7 cellular contexts compared by ENCODE assay signal in genomic region chr14:81533212-81533535, GRCh38. TPM values are rescaled to one million over a fixed set of nuclear protein-coding genes. Genes with fewer than 3 reads are reported as not detected.
DNase-seq lines count a peak whose midpoint lies in the region; ATAC-seq lines count a peak whose summit lies in the region.

No MANE protein-coding gene starts in this region.

- peaks cover 16% of the 10 kb centered on the region for H3K9me3 ChIP-seq in HUES6 (ENCODE audit: control insufficient read depth, insufficient read depth, low read depth, low read length)

- no peaks in the 10 kb centered on the region for H3K4me1 ChIP-seq in HUES6 (ENCODE audit: control insufficient read depth, insufficient read depth, low read length)

- peaks cover 4 to 12% (median 8%) of the 10 kb centered on the region in 3 donors for H3K27me3 Mint-ChIP-seq in immature natural killer cell (ENCODE audit: low read depth in 3 of 3)
- no peaks in the 10 kb centered on the region for H3K27me3 Mint-ChIP-seq in stimulated activated naive CD8-positive, alpha-beta T cell treated with anti-CD3 and anti-CD28 coated beads, Interleukin-15, amount 100 ng/mL, for 72 hours

- no peak for DNase-seq in activated naive CD4-positive, alpha-beta T cell treated with anti-CD3 and anti-CD28 coated beads, Interleukin-2, amount 50 U/mL, for 72 hours (ENCODE audit: low spot score in 2 of 2)
- DNase-seq in immature natural killer cell (no peak), cortex of kidney (lab: John Stamatoyannopoulos, UW) (no peak), HUDEP-2 (lab: John Stamatoyannopoulos, UW; ENCODE audit: unreplicated experiment in 76 of 76) (no peak), GDM1 (lab: John Stamatoyannopoulos, UW) (no peak)
- DNase-seq in stimulated activated naive CD8-positive, alpha-beta T cell treated with anti-CD3 and anti-CD28 coated beads, Interleukin-15, amount 100 ng/mL, for 72 hours: no peak

- peaks cover 0 to 4% of the 10 kb centered on the region in 2 donors for H3K9me3 Mint-ChIP-seq in activated naive CD4-positive, alpha-beta T cell treated with anti-CD3 and anti-CD28 coated beads, Interleukin-2, amount 50 U/mL, for 72 hours
- H3K9me3 Mint-ChIP-seq in immature natural killer cell: peaks cover 0 to 7% (median 3%) of the 10 kb centered on the region in 6 donors
- H3K9me3 Mint-ChIP-seq in stimulated activated naive CD8-positive, alpha-beta T cell treated with anti-CD3 and anti-CD28 coated beads, Interleukin-15, amount 100 ng/mL, for 72 hours: peaks cover 5 to 7% of the 10 kb centered on the region in 2 donors

- no peak for ATAC-seq in activated naive CD4-positive, alpha-beta T cell treated with anti-CD3 and anti-CD28 coated beads, Interleukin-2, amount 50 U/mL, for 72 hours
- no peak for ATAC-seq in stimulated activated naive CD8-positive, alpha-beta T cell treated with anti-CD3 and anti-CD28 coated beads, Interleukin-15, amount 100 ng/mL, for 72 hours

- peak overlapping the region; percentile 92 to 95 for H3K27ac Mint-ChIP-seq in activated naive CD4-positive, alpha-beta T cell treated with anti-CD3 and anti-CD28 coated beads, Interleukin-2, amount 50 U/mL, for 72 hours
- H3K27ac Mint-ChIP-seq in immature natural killer cell: peak overlapping the region; percentile 87 to 95 (median 92)
- peak overlapping the region; percentile 88 to 94 for H3K27ac Mint-ChIP-seq in stimulated activated naive CD8-positive, alpha-beta T cell treated with anti-CD3 and anti-CD28 coated beads, Interleukin-15, amount 100 ng/mL, for 72 hours

- H3K4me1 Mint-ChIP-seq in immature natural killer cell: peaks cover 43 to 73% of the 10 kb centered on the region in 2 donors
- peaks cover 59% of the 10 kb centered on the region for H3K4me1 Mint-ChIP-seq in stimulated activated naive CD8-positive, alpha-beta T cell treated with anti-CD3 and anti-CD28 coated beads, Interleukin-15, amount 100 ng/mL, for 72 hours

- peak overlapping the region; percentile 97 for H3K4me3 ChIP-seq in HUES6 (ENCODE audit: low read depth, low read length)

- peak overlapping the region; percentile 93 to 98 (median 95) for H3K4me3 Mint-ChIP-seq in immature natural killer cell
- peak overlapping the region; percentile 87 to 94 for H3K4me3 Mint-ChIP-seq in stimulated activated naive CD8-positive, alpha-beta T cell treated with anti-CD3 and anti-CD28 coated beads, Interleukin-15, amount 100 ng/mL, for 72 hours

- H3K36me3 ChIP-seq in HUES6 (ENCODE audit: control insufficient read depth, insufficient read depth, low read length): no peaks in the 10 kb centered on the region

- peak overlapping the region; percentile 75 for H3K9ac ChIP-seq in HUES6 (ENCODE audit: low read length)

- H3K27me3 ChIP-seq in HUES6 (ENCODE audit: control insufficient read depth, insufficient read depth, low read length): no peaks in the 10 kb centered on the region

- H3K27ac ChIP-seq in HUES6 (ENCODE audit: low read depth, low read length): no peak overlapping the region

- H3K36me3 Mint-ChIP-seq in activated naive CD4-positive, alpha-beta T cell treated with anti-CD3 and anti-CD28 coated beads, Interleukin-2, amount 50 U/mL, for 72 hours: peaks cover 8 to 16% of the 10 kb centered on the region in 2 donors
- H3K36me3 Mint-ChIP-seq in immature natural killer cell: peaks cover 0 to 4% (median 0%) of the 10 kb centered on the region in 3 donors

RNA-seq across cellular contexts. Expression of gene SEL1L, which starts 0.5 kb away (rescaled TPM):
- total RNA-seq in activated naive CD4-positive, alpha-beta T cell treated with anti-CD3 and anti-CD28 coated beads, Interleukin-2, amount 50 U/mL, for 72 hours: 10 to 100 TPM; 46.8 to 67.1 TPM
- polyA plus RNA-seq in immature natural killer cell: 10 to 100 TPM; 29.3 to 41.7 (median 31.0) TPM
